18 cellular contexts compared by ENCODE assay signal in genomic region chr3:74089854-74090253, GRCh38.
"Had no signal": no experiment of that assay in that cellular context is flagged by ENCODE, and none has a peak within 500 bp of the region (broad histone marks: within the 10 kb centered on the region; RNA-seq: fewer than 3 reads in every experiment).

No MANE protein-coding gene starts in this region.

- ATAC-seq: left cardiac atrium, natural killer cell, right cardiac atrium, T-helper 17 cell, upper lobe of right lung had no signal

- H3K36me3 Mint-ChIP-seq: immature natural killer cell, natural killer cell had no signal

- H3K4me1 Mint-ChIP-seq: activated CD4-positive, alpha-beta T cell treated with anti-CD3 and anti-CD28 coated beads, Interleukin-2, amount 10 ng/mL, durations not matched to agents 7 days and 5 days; immature natural killer cell; natural killer cell; T-helper 17 cell had no signal

- H3K27me3 Mint-ChIP-seq: activated CD4-positive, alpha-beta T cell treated with anti-CD3 and anti-CD28 coated beads, Interleukin-2, amount 10 ng/mL, durations not matched to agents 7 days and 5 days; progenitor cell of endocrine pancreas; T-helper 17 cell had no signal

- DNase-seq: activated CD4-positive, alpha-beta T cell treated with anti-CD3 and anti-CD28 coated beads, Interleukin-2, amount 10 ng/mL, durations not matched to agents 7 days and 5 days; activated CD4-positive, CD25-positive, alpha-beta regulatory T cell; activated CD8-positive, alpha-beta memory T cell treated with anti-CD3 and anti-CD28 coated beads for 24 hours; activated naive CD4-positive, alpha-beta T cell treated with anti-CD3 and anti-CD28 coated beads for 36 hours; adrenal gland; brain microvascular endothelial cell; dermis blood vessel endothelial cell; endodermal cell; immature natural killer cell; left cardiac atrium; natural killer cell; nucleus accumbens; right cardiac atrium; stimulated activated CD4-positive, alpha-beta T cell treated with anti-CD3 and anti-CD28 coated beads, Interleukin-2, amount 100 ng/mL, for 24 hours; stimulated activated naive CD4-positive, alpha-beta T cell treated with Interleukin-2 at 50 U/mL for 16 hours; T-helper 17 cell; upper lobe of right lung had no signal

- H3K27ac Mint-ChIP-seq: activated CD4-positive, alpha-beta T cell treated with anti-CD3 and anti-CD28 coated beads, Interleukin-2, amount 10 ng/mL, durations not matched to agents 7 days and 5 days; activated naive CD4-positive, alpha-beta T cell treated with anti-CD3 and anti-CD28 coated beads for 36 hours; endodermal cell; immature natural killer cell; natural killer cell; progenitor cell of endocrine pancreas; T-helper 17 cell had no signal

- H3K9me3 Mint-ChIP-seq: activated CD4-positive, alpha-beta T cell treated with anti-CD3 and anti-CD28 coated beads, Interleukin-2, amount 10 ng/mL, durations not matched to agents 7 days and 5 days; endodermal cell had no signal

- H3K4me3 Mint-ChIP-seq: activated CD4-positive, alpha-beta T cell treated with anti-CD3 and anti-CD28 coated beads, Interleukin-2, amount 10 ng/mL, durations not matched to agents 7 days and 5 days; activated naive CD4-positive, alpha-beta T cell treated with anti-CD3 and anti-CD28 coated beads for 36 hours; endodermal cell; immature natural killer cell; natural killer cell; T-helper 17 cell had no signal
